21 cellular contexts compared by ENCODE assay signal in genomic region chr20:58069796-58070663, GRCh38.
"Had no signal": no experiment of that assay in that cellular context is flagged by ENCODE, and none has a peak within 500 bp of the region (broad histone marks: within the 10 kb centered on the region; RNA-seq: fewer than 3 reads in every experiment).

No MANE protein-coding gene starts in this region.

- H3K4me3 Mint-ChIP-seq: activated naive CD4-positive, alpha-beta T cell treated with anti-CD3 and anti-CD28 coated beads, Interleukin-2, amount 10 ng/mL, durations not matched to agents 7 days and 5 days; activated naive CD8-positive, alpha-beta T cell treated with anti-CD3 and anti-CD28 coated beads, Interleukin-2, amount 50 U/mL, for 24 hours; activated T-cell treated with anti-CD3 and anti-CD28 coated beads, Interleukin-2, amount 50 U/mL, for 24 hours; brain; nephron progenitor cell; stimulated activated naive CD8-positive, alpha-beta T cell treated with anti-CD3 and anti-CD28 coated beads, Interleukin-15, Interleukin-2, amounts not matched to agents 100 ng/mL and 50 ng/mL, for 24 hours had no signal

- H3K27ac Mint-ChIP-seq: activated naive CD4-positive, alpha-beta T cell treated with anti-CD3 and anti-CD28 coated beads, Interleukin-2, amount 10 ng/mL, durations not matched to agents 7 days and 5 days; activated naive CD8-positive, alpha-beta T cell treated with anti-CD3 and anti-CD28 coated beads, Interleukin-2, amount 50 U/mL, for 24 hours; activated T-cell treated with anti-CD3 and anti-CD28 coated beads, Interleukin-2, amount 50 U/mL, for 24 hours; activated T-helper 2 cell treated with anti-CD3 and anti-CD28 coated beads, Interferon-gamma antibody, Interleukin-2, Interleukin-4, amounts not matched to agents 10 μg/mL and 5 μg/mL and 100 μg/mL, durations not matched to agents 14 hours and 24 hours and 36 hours; nephron progenitor cell; progenitor cell of endocrine pancreas; stimulated activated naive CD8-positive, alpha-beta T cell treated with anti-CD3 and anti-CD28 coated beads, Interleukin-15, Interleukin-2, amounts not matched to agents 100 ng/mL and 50 ng/mL, for 24 hours had no signal

- ATAC-seq: activated naive CD8-positive, alpha-beta T cell treated with anti-CD3 and anti-CD28 coated beads, Interleukin-2, amount 50 U/mL, for 24 hours had no signal

- DNase-seq: activated CD4-positive, alpha-beta T cell treated with anti-CD3 and anti-CD28 coated beads for 1 hour; activated naive CD4-positive, alpha-beta T cell treated with anti-CD3 and anti-CD28 coated beads, Interleukin-2, amount 10 ng/mL, durations not matched to agents 7 days and 5 days; activated naive CD8-positive, alpha-beta T cell treated with anti-CD3 and anti-CD28 coated beads, Interleukin-2, amount 50 U/mL, for 24 hours; activated T-cell treated with anti-CD3 and anti-CD28 coated beads, Interleukin-2, amount 50 U/mL, for 24 hours; anterior cingulate cortex; central memory CD4-positive, alpha-beta T cell; cortex of kidney; effector CD4-positive, alpha-beta T cell; foreskin fibroblast; hypothalamus; mammary epithelial cell; midbrain; nephron progenitor cell; SW 1271; T-helper 2 cell; WERI-Rb-1 had no signal

- H3K4me1 Mint-ChIP-seq: activated naive CD8-positive, alpha-beta T cell treated with anti-CD3 and anti-CD28 coated beads, Interleukin-2, amount 50 U/mL, for 24 hours had no signal

- H3K36me3 ChIP-seq: tibial nerve, WERI-Rb-1 had no signal

- H3K27ac ChIP-seq: tibial nerve, WERI-Rb-1 had no signal

- H3K9me3 Mint-ChIP-seq: activated naive CD4-positive, alpha-beta T cell treated with anti-CD3 and anti-CD28 coated beads, Interleukin-2, amount 10 ng/mL, durations not matched to agents 7 days and 5 days; activated naive CD8-positive, alpha-beta T cell treated with anti-CD3 and anti-CD28 coated beads, Interleukin-2, amount 50 U/mL, for 24 hours; activated T-cell treated with anti-CD3 and anti-CD28 coated beads, Interleukin-2, amount 50 U/mL, for 24 hours; activated T-helper 2 cell treated with anti-CD3 and anti-CD28 coated beads, Interferon-gamma antibody, Interleukin-2, Interleukin-4, amounts not matched to agents 10 μg/mL and 5 μg/mL and 100 μg/mL, durations not matched to agents 14 hours and 24 hours and 36 hours; nephron progenitor cell; stimulated activated naive CD8-positive, alpha-beta T cell treated with anti-CD3 and anti-CD28 coated beads, Interleukin-15, Interleukin-2, amounts not matched to agents 100 ng/mL and 50 ng/mL, for 24 hours had no signal

- H3K4me3 ChIP-seq: tibial nerve had no signal

- H3K9me3 ChIP-seq: tibial nerve had no signal

- H3K36me3 Mint-ChIP-seq: activated naive CD4-positive, alpha-beta T cell treated with anti-CD3 and anti-CD28 coated beads, Interleukin-2, amount 10 ng/mL, durations not matched to agents 7 days and 5 days; brain had no signal

- H3K27me3 ChIP-seq: tibial nerve had no signal
